8 cellular contexts compared by ENCODE assay signal in genomic region chr7:158829021-158829341, GRCh38.
DNase-seq lines count a peak whose midpoint lies in the region; ATAC-seq and TF ChIP-seq lines count a peak whose summit lies in the region.

No MANE protein-coding gene starts in this region.

- peak; percentile 50 for ATAC-seq in GM21717 (IDR thresholded peaks at IDR 0.05; ENCODE audit: unreplicated experiment)

- no peak for TF ChIP-seq CTCF in choroid plexus epithelial cell (conservative IDR thresholded peaks at IDR 0.05; ENCODE audit: low read depth, low read length)

- peak overlapping the region; percentile 86 for H3K4me3 ChIP-seq in choroid plexus epithelial cell (ENCODE audit: low read depth, low read length)

- DNase-seq in NCI-H2081 (lab: John Stamatoyannopoulos, UW) (peak; percentile 78 to 86), NCI-H2081 treated with DMSO at 0.1 percent for 48 hours (lab: John Stamatoyannopoulos, UW) (no peak), HuH-7.5 (ENCODE audit: low spot score) (peak; percentile 48), T-helper 1 cell (peak in 3 of 5 donors; percentile 50 to 88 (median 55)), choroid plexus epithelial cell (ENCODE audit: low read depth) (peak; percentile 88), left kidney (ENCODE audit: low read depth, low spot score) (peak; percentile 90)
- DNase-seq in stimulated activated CD4-positive, alpha-beta T cell treated with anti-CD3 and anti-CD28 coated beads, Interleukin-2, amount 100 ng/mL, for 24 hours = peak; percentile 66 to 68
